Comparison of ENCODE assay signal across 1 cellular context in the genomic region with DNA sequence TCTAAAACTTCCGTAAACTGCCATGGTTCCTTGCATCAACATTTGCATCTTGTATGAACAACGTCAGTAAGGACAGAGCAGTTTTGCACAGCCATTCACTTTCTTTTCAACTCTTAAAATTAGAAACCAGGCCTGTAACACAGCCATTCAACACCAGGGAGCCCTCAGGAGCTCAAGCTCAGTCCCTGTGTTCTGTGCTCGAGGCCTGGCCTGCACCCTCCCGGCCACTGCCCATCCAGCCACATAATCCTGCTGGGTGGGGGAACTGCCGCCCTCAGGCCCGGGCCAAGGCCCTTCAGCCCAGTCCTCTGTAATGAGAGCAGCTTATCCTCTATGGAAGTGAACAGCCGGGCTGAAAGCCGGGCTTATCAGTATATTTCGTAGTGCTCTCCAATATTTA.
TF ChIP-seq lines count a peak whose summit lies in the region.

No MANE protein-coding gene starts in this region.

TF ChIP-seq in liver, 16 proteins besides CTCF, POLR2A, EP300 and RAD21:
- TF ChIP-seq EGR1 (IDR thresholded peaks at IDR 0.05; ENCODE audit: low read depth in 2 of 2) (no peak), HNF4G (IDR thresholded peaks at IDR 0.05) (no peak), FOXA2 (IDR thresholded peaks at IDR 0.05) (no peak), NR2F2 (IDR thresholded peaks at IDR 0.05) (no peak), JUND (IDR thresholded peaks at IDR 0.05) (no peak), YY1 (IDR thresholded peaks at IDR 0.05) (no peak), GABPA (IDR thresholded peaks at IDR 0.05 in 1 of 2, conservative IDR thresholded peaks at IDR 0.05 in 1 of 2) (no peak), REST (IDR thresholded peaks at IDR 0.05) (no peak), TAF1 (conservative IDR thresholded peaks at IDR 0.05) (no peak), SP1 (IDR thresholded peaks at IDR 0.05) (no peak), RXRA (IDR thresholded peaks at IDR 0.05) (no peak), ZBTB33 (IDR thresholded peaks at IDR 0.05) (no peak), FOXA1 (IDR thresholded peaks at IDR 0.05) (no peak), HNF4A (conservative IDR thresholded peaks at IDR 0.05) (no peak)
- TF ChIP-seq, protein P1, sequence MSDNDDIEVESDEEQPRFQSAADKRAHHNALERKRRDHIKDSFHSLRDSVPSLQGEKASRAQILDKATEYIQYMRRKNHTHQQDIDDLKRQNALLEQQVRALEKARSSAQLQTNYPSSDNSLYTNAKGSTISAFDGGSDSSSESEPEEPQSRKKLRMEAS (IDR thresholded peaks at IDR 0.05) = no peak
- TF ChIP-seq, protein P2, sequence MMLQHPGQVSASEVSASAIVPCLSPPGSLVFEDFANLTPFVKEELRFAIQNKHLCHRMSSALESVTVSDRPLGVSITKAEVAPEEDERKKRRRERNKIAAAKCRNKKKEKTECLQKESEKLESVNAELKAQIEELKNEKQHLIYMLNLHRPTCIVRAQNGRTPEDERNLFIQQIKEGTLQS (IDR thresholded peaks at IDR 0.05) = no peak
